25 cellular contexts compared by ENCODE assay signal in the genomic region with DNA sequence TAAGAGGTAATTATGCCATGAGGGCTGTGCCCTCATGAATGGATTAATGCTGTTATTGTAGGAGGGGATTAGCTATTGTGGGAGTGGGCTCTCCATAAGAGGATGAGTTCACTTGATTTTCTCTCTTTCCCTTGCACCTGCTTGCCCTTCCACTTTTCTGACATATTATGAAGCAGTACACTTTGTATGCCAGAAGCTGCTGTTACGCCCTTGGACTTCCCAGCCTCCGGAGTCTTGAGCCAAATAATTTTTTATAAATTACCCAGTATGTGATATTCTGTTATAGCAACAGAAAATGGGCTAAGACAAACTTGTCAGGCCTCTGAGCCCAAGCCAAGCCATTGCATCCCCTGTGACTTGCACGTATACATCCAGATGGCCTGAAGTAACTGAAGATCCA. TPM values are rescaled to one million over a fixed set of nuclear protein-coding genes. Genes with fewer than 3 reads are reported as not detected.
DNase-seq lines count a peak whose midpoint lies in the region; ATAC-seq, FAIRE-seq and TF ChIP-seq lines count a peak whose summit lies in the region.
"Had no signal": no experiment of that assay in that cellular context is flagged by ENCODE, and none has a peak within 500 bp of the region (broad histone marks: within the 10 kb centered on the region; RNA-seq: fewer than 3 reads in every experiment).

No MANE protein-coding gene starts in this region.

- no peaks in the 10 kb centered on the region for H4K20me1 ChIP-seq in HepG2 (ENCODE audit: insufficient read depth, low read length)
- H4K20me1 ChIP-seq: BLaER1 had no signal

- no peak for TF ChIP-seq CTCF in WERI-Rb-1 (IDR thresholded peaks at IDR 0.05; ENCODE audit: low read depth, low read length)
- TF ChIP-seq CTCF in HepG2 (CRISPR knock-in tag; IDR thresholded peaks at IDR 0.05): no peak

- ATAC-seq in HepG2: no peak
- ATAC-seq in natural killer cell treated with Interleukin-12 subunit alpha and Interleukin-12 subunit beta and Interleukin-15 and Interleukin-18, amount 100 ng/mL, for 72 hours: no peak
- ATAC-seq: CD8-positive, alpha-beta T cell; GM12878; GM23338 had no signal

- POLR2A ChIA-PET in HepG2 (lab: Yijun Ruan, JAX): no interaction called here

- no peak overlapping the region for H3K27ac Mint-ChIP-seq in natural killer cell treated with Interleukin-12 subunit alpha and Interleukin-12 subunit beta and Interleukin-15 and Interleukin-18, amount 100 ng/mL, for 72 hours
- H3K27ac Mint-ChIP-seq: B cell; CD4-positive, CD25-positive, alpha-beta regulatory T cell; CD8-positive, alpha-beta T cell; GM23338; HFFc6 had no signal

- no peak overlapping the region for H3K4me2 ChIP-seq in HepG2 (ENCODE audit: low read depth, low read length)
- H3K4me2 ChIP-seq: BLaER1, GM23338 had no signal

- no peak overlapping the region for H2AFZ ChIP-seq in HepG2 (ENCODE audit: low read length)

- H3K9me3 ChIP-seq in WERI-Rb-1 (ENCODE audit: severe bottlenecking) (peaks cover 16% of the 10 kb centered on the region), HepG2 (ENCODE audit: low read length) (no peaks in the 10 kb centered on the region)
- H3K9me3 ChIP-seq: BLaER1, Caco-2, HAP-1 had no signal

- TF ChIP-seq EP300 in HepG2 (IDR thresholded peaks at IDR 0.05; ENCODE audit: low read depth in 2 of 2, low read length in 2 of 2): no peak
- TF ChIP-seq EP300 in HepG2 (CRISPR knock-in tag; IDR thresholded peaks at IDR 0.05; ENCODE audit: borderline replicate concordance): no peak

- H3K9ac ChIP-seq in HepG2 (ENCODE audit: insufficient read depth, low read depth, low read length): no peak overlapping the region
- H3K9ac ChIP-seq: BLaER1 had no signal

- no peak overlapping the region for H3K4me3 Mint-ChIP-seq in natural killer cell treated with Interleukin-12 subunit alpha and Interleukin-12 subunit beta and Interleukin-15 and Interleukin-18, amount 100 ng/mL, for 72 hours
- H3K4me3 Mint-ChIP-seq: B cell; CD4-positive, CD25-positive, alpha-beta regulatory T cell; CD8-positive, alpha-beta T cell; GM23338; HFFc6 had no signal

- peaks cover 0 to 2% of the 10 kb centered on the region in 2 donors for H3K27me3 Mint-ChIP-seq in natural killer cell treated with Interleukin-12 subunit alpha and Interleukin-12 subunit beta and Interleukin-15 and Interleukin-18, amount 100 ng/mL, for 72 hours

- in situ Hi-C loops in HepG2 (cut with HindIII; ENCODE audit: extremely low pct_ligation_motif_present, low pct_unique_long_range_greater_than_20kb): no loop called here

- intact Hi-C loops in HepG2 (cut with micrococcal nuclease; ENCODE audit: unreplicated experiment): no loop called here

- no peak for TF ChIP-seq RAD21 in HepG2 (CRISPR knock-in tag; IDR thresholded peaks at IDR 0.05)

- H3K27me3 ChIP-seq in WERI-Rb-1 (ENCODE audit: insufficient read depth, low read depth, severe bottlenecking): no peaks in the 10 kb centered on the region
- H3K27me3 ChIP-seq in HepG2 (ENCODE audit: control insufficient read depth in 1 of 2, insufficient read depth in 2 of 2, low read length in 2 of 2): no peaks in the 10 kb centered on the region
- H3K27me3 ChIP-seq: BLaER1 had no signal

- H3K79me2 ChIP-seq in HepG2 (ENCODE audit: insufficient read depth, low read length): no peaks in the 10 kb centered on the region

- no peaks in the 10 kb centered on the region for H3K36me3 Mint-ChIP-seq in natural killer cell treated with Interleukin-12 subunit alpha and Interleukin-12 subunit beta and Interleukin-15 and Interleukin-18, amount 100 ng/mL, for 72 hours
- H3K36me3 Mint-ChIP-seq: CD4-positive, CD25-positive, alpha-beta regulatory T cell; CD8-positive, alpha-beta T cell had no signal

- no peaks in the 10 kb centered on the region for H3K9me3 Mint-ChIP-seq in natural killer cell treated with Interleukin-12 subunit alpha and Interleukin-12 subunit beta and Interleukin-15 and Interleukin-18, amount 100 ng/mL, for 72 hours
- H3K9me3 Mint-ChIP-seq: CD8-positive, alpha-beta T cell had no signal

- no peaks in the 10 kb centered on the region for H3K36me3 ChIP-seq in WERI-Rb-1
- H3K36me3 ChIP-seq in HepG2 (replicated peaks in 1 of 2; ENCODE audit: control insufficient read depth in 1 of 2, insufficient read depth in 2 of 2, low read length in 2 of 2): no peaks in the 10 kb centered on the region
- H3K36me3 ChIP-seq: BLaER1, HAP-1 had no signal

- H3K4me3 ChIP-seq in WERI-Rb-1 (ENCODE audit: low read depth, low read length): no peak overlapping the region
- H3K4me3 ChIP-seq in HepG2 (replicated peaks in 1 of 3; ENCODE audit: insufficient read depth in 1 of 3, low read depth in 2 of 3, low read length in 3 of 3): no peak overlapping the region
- H3K4me3 ChIP-seq: BLaER1, GM12878, GM23338, HAP-1 had no signal

- FAIRE-seq in HepG2 (lab: Jason Lieb, UNC): no peak
- FAIRE-seq in frontal cortex (lab: Jason Lieb, UNC): no peak
- FAIRE-seq: A204.1, GM12878, GM19239 had no signal

- CTCF ChIA-PET in HepG2 (lab: Yijun Ruan, JAX; ENCODE audit: low intra/inter-chr PET ratio, low total read pairs): no interaction called here

- H3K27ac ChIP-seq in WERI-Rb-1 (peak overlapping the region; percentile 90), HepG2 (ENCODE audit: extremely low read length, insufficient read depth, low read length) (no peak overlapping the region)
- H3K27ac ChIP-seq: 22Rv1, BLaER1, C4-2B had no signal

- peaks cover 35% of the 10 kb centered on the region for H3K4me1 ChIP-seq in HepG2 (ENCODE audit: insufficient read depth, low read length)
- H3K4me1 ChIP-seq: BLaER1, HAP-1 had no signal

- BruUV-seq in HepG2 (replicated peaks; lab: Mats Ljungman, UMichigan): no TSS peak

- no peak for TF ChIP-seq POLR2A in HepG2 (IDR thresholded peaks at IDR 0.05; ENCODE audit: insufficient read depth in 1 of 2, low read depth in 2 of 2, low read length in 2 of 2)
- TF ChIP-seq POLR2A in erythroblast (IDR thresholded peaks at IDR 0.05; ENCODE audit: low read length): no peak

- DNase-seq in D341Med (ENCODE audit: low spot score) (peak; percentile 52), NCI-H524 treated with DMSO at 0.1 percent for 48 hours (lab: John Stamatoyannopoulos, UW) (peak; percentile 93), WERI-Rb-1 (no peak), HepG2 (ENCODE audit: low spot score) (no peak), frontal cortex (ENCODE audit: low spot score in 2 of 2) (no peak), SW480 (ENCODE audit: low spot score) (no peak), erythroblast (lab: John Stamatoyannopoulos, UW) (no peak)
- DNase-seq in natural killer cell treated with Interleukin-12 subunit alpha and Interleukin-12 subunit beta and Interleukin-15 and Interleukin-18, amount 100 ng/mL, for 72 hours (ENCODE audit: low spot score): no peak
- DNase-seq: Caco-2; CD4-positive, CD25-positive, alpha-beta regulatory T cell; CD8-positive, alpha-beta T cell; DMS 273 treated with DMSO at 0.1 percent for 48 hours; DMS79; EL; GDM1; HFFc6 had no signal

- 39% methylated on average over 3 of the region's 3 CpGs for WGBS in HepG2 (ENCODE audit: low lambda C conversion rate)

- H3K4me1 Mint-ChIP-seq in natural killer cell treated with Interleukin-12 subunit alpha and Interleukin-12 subunit beta and Interleukin-15 and Interleukin-18, amount 100 ng/mL, for 72 hours (ENCODE audit: low read depth in 2 of 2): no peaks in the 10 kb centered on the region
- H3K4me1 Mint-ChIP-seq: B cell; CD4-positive, CD25-positive, alpha-beta regulatory T cell; GM23338 had no signal

RNA-seq across cellular contexts. Expression of a gene that starts 38.4 kb away (rescaled TPM):
- total RNA-seq in HepG2 (2016; rRNA removed; fragmentation: Illumina TruSeq; extraction: Trizol) (71.7 and 115 TPM in 2 replicates), frontal cortex (57.5 TPM)
- total RNA-seq in HepG2 (2016; cell fraction: cytosol; rRNA removed; fragmentation: Illumina TruSeq; extraction: Trizol; ENCODE audit: low read depth): 7.4 and 12.1 TPM in 2 replicates
- total RNA-seq in HepG2 (2016; cell fraction: insoluble cytoplasmic fraction; rRNA removed; fragmentation: Illumina TruSeq; extraction: Trizol): 75.7 and 110 TPM in 2 replicates
- 18.1 and 21.0 TPM in 2 replicates for total RNA-seq in HepG2 (2016; cell fraction: membrane; rRNA removed; fragmentation: Illumina TruSeq; extraction: Trizol)
- total RNA-seq in HepG2 (2016; cell fraction: nucleus; rRNA removed; fragmentation: Illumina TruSeq; extraction: Trizol): 55.8 and 57.0 TPM in 2 replicates
- polyA plus RNA-seq in HepG2 (2011; rRNA removed): 25.3 and 27.4 TPM in 2 replicates
- polyA plus RNA-seq in HepG2 (2011; cell fraction: cytosol; rRNA removed): 15.9 and 21.9 TPM in 2 replicates
- polyA plus RNA-seq in HepG2 (2011; cell fraction: nucleus; rRNA removed): 13.2 and 13.6 TPM in 2 replicates
- 54.8 and 61.8 TPM in 2 replicates for polyA plus RNA-seq in HepG2 (2012)
- 10.3 and 10.9 TPM in 2 replicates for polyA plus RNA-seq in HepG2 (2016; cell fraction: cytosol; fragmentation: Illumina TruSeq; extraction: Trizol; ENCODE audit: low read depth)
- polyA plus RNA-seq in HepG2 (2016; cell fraction: insoluble cytoplasmic fraction; fragmentation: Illumina TruSeq; extraction: Trizol; ENCODE audit: low read depth): 145 and 154 TPM in 2 replicates
- 14.8 and 15.6 TPM in 2 replicates for polyA plus RNA-seq in HepG2 (2016; cell fraction: membrane; fragmentation: Illumina TruSeq; extraction: Trizol; ENCODE audit: low read depth)
- 77.3 and 80.9 TPM in 2 replicates for polyA plus RNA-seq in HepG2 (2016; cell fraction: nucleus; fragmentation: Illumina TruSeq; extraction: Trizol; ENCODE audit: insufficient read depth, low read depth)
- 7.5 and 11.6 TPM in 2 replicates for polyA minus RNA-seq in HepG2 (2011; rRNA and poly(A)+ RNA removed; ENCODE audit: low replicate concordance)
- 26.6 and 26.8 TPM in 2 replicates for polyA minus RNA-seq in HepG2 (2011; cell fraction: cytosol; rRNA and poly(A)+ RNA removed)
- polyA minus RNA-seq in HepG2 (2011; cell fraction: nucleus; rRNA and poly(A)+ RNA removed): 50.7 and 56.8 TPM in 2 replicates
- 10 to 100 TPM; 87.3 to 90.5 TPM for total RNA-seq in natural killer cell treated with Interleukin-12 subunit alpha and Interleukin-12 subunit beta and Interleukin-15 and Interleukin-18, amount 100 ng/mL, for 72 hours

RNA-seq across cellular contexts. Expression of a gene that starts 49.1 kb away (rescaled TPM):
- total RNA-seq in HepG2 (2016; rRNA removed; fragmentation: Illumina TruSeq; extraction: Trizol) (3.7 and 4.1 TPM in 2 replicates), frontal cortex (70.9 TPM)
- total RNA-seq in HepG2 (2016; cell fraction: cytosol; rRNA removed; fragmentation: Illumina TruSeq; extraction: Trizol; ENCODE audit: low read depth): 2.6 and 3.8 TPM in 2 replicates
- 3.1 and 4.2 TPM in 2 replicates for total RNA-seq in HepG2 (2016; cell fraction: insoluble cytoplasmic fraction; rRNA removed; fragmentation: Illumina TruSeq; extraction: Trizol)
- 5.9 and 7.2 TPM in 2 replicates for total RNA-seq in HepG2 (2016; cell fraction: membrane; rRNA removed; fragmentation: Illumina TruSeq; extraction: Trizol)
- 3.4 and 3.9 TPM in 2 replicates for total RNA-seq in HepG2 (2016; cell fraction: nucleus; rRNA removed; fragmentation: Illumina TruSeq; extraction: Trizol)
- polyA plus RNA-seq in HepG2 (2011; rRNA removed): 3.8 and 5.7 TPM in 2 replicates
- 3.4 and 4.7 TPM in 2 replicates for polyA plus RNA-seq in HepG2 (2011; cell fraction: cytosol; rRNA removed)
- polyA plus RNA-seq in HepG2 (2011; cell fraction: nucleus; rRNA removed): 1.5 and 1.9 TPM in 2 replicates
- 4.6 and 6.5 TPM in 2 replicates for polyA plus RNA-seq in HepG2 (2012)
- 5.8 and 6.2 TPM in 2 replicates for polyA plus RNA-seq in HepG2 (2016; cell fraction: cytosol; fragmentation: Illumina TruSeq; extraction: Trizol; ENCODE audit: low read depth)
- 4.8 and 6.5 TPM in 2 replicates for polyA plus RNA-seq in HepG2 (2016; cell fraction: insoluble cytoplasmic fraction; fragmentation: Illumina TruSeq; extraction: Trizol; ENCODE audit: low read depth)
- polyA plus RNA-seq in HepG2 (2016; cell fraction: membrane; fragmentation: Illumina TruSeq; extraction: Trizol; ENCODE audit: low read depth): 8.3 and 9.8 TPM in 2 replicates
- polyA plus RNA-seq in HepG2 (2016; cell fraction: nucleus; fragmentation: Illumina TruSeq; extraction: Trizol; ENCODE audit: insufficient read depth, low read depth): 4.8 and 6.1 TPM in 2 replicates
- polyA minus RNA-seq in HepG2 (2011; rRNA and poly(A)+ RNA removed; ENCODE audit: low replicate concordance): 2.4 and 9.2 TPM in 2 replicates
- polyA minus RNA-seq in HepG2 (2011; cell fraction: cytosol; rRNA and poly(A)+ RNA removed): 3.4 and 3.7 TPM in 2 replicates
- polyA minus RNA-seq in HepG2 (2011; cell fraction: nucleus; rRNA and poly(A)+ RNA removed): 5.8 and 7.1 TPM in 2 replicates
- total RNA-seq in natural killer cell treated with Interleukin-12 subunit alpha and Interleukin-12 subunit beta and Interleukin-15 and Interleukin-18, amount 100 ng/mL, for 72 hours: 10 to 100 TPM; 73.9 to 81.9 TPM

Comparison
In these comparisons a context has a peak if more than half of its experiments do, and no peak if none do; other contexts are left out.
1. DNase-seq: peak in D341Med (single experiment) and NCI-H524 treated with DMSO at 0.1 percent for 48 hours (single experiment); none in WERI-Rb-1 (single experiment), HepG2 (single experiment), frontal cortex (0 of 2), SW480 (single experiment), erythroblast (0 of 2) and natural killer cell treated with Interleukin-12 subunit alpha and Interleukin-12 subunit beta and Interleukin-15 and Interleukin-18, amount 100 ng/mL, for 72 hours (single experiment).